Comparison of ENCODE assay signal across 8 cellular contexts in genomic region chr3:150408232-150409124, GRCh38. TPM values are rescaled to one million over a fixed set of nuclear protein-coding genes. Genes with fewer than 3 reads are reported as not detected.
A peak's percentile ranks its signal among the peaks of the same experiment; 100 is the strongest.
DNase-seq lines count a peak whose midpoint lies in the region; ATAC-seq and TF ChIP-seq lines count a peak whose summit lies in the region.

Gene TSC22D2 (plus strand): TSS chr3:150408298. CDS start chr3:150409351, 1,053 bp downstream.

- peaks cover 14% of the 10 kb centered on the region for H3K4me1 ChIP-seq in OCI-LY3 (ENCODE audit: low read length)

- 0 out of 2 replicates have a peak, but pooled peaks have one; percentile 13 for TF ChIP-seq CTCF in OCI-LY3 (IDR thresholded peaks at IDR 0.05; ENCODE audit: low read depth, low read length)
- TF ChIP-seq CTCF in epithelial cell of esophagus (IDR thresholded peaks at IDR 0.05; ENCODE audit: insufficient read depth, low read depth, low read length, missing control alignments), result peak; percentile 18

- peaks cover 46% of the 10 kb centered on the region for H3K79me2 ChIP-seq in OCI-LY3 (ENCODE audit: low read length)

- no peaks in the 10 kb centered on the region for H3K9me3 ChIP-seq in OCI-LY3 (ENCODE audit: insufficient read depth, low read length)

- peak within 1 kb of the TSS; percentile 97 for H3K27ac ChIP-seq in OCI-LY3 (ENCODE audit: low read length)

- ATAC-seq in GM21390 (IDR thresholded peaks at IDR 0.05; ENCODE audit: unreplicated experiment), result peak; percentile 64

- H3K36me3 ChIP-seq in OCI-LY3 (replicated peaks; ENCODE audit: low read depth, low read length), result peaks cover 23% of the 10 kb centered on the region

- DNase-seq in DMS 273 treated with DMSO at 0.1 percent for 48 hours (lab: John Stamatoyannopoulos, UW) (peak; percentile 91), HUDEP-2 (lab: John Stamatoyannopoulos, UW; ENCODE audit: unreplicated experiment in 76 of 76) (peak; percentile 20 to 95 (median 87)), activated T-cell treated with anti-CD3 and anti-CD28 coated beads for 24 hours (ENCODE audit: low read depth) (peak; percentile 95), epithelial cell of esophagus (ENCODE audit: low read depth) (peak; percentile 94), mucosa of gallbladder (ENCODE audit: low spot score) (peak; percentile 86)
- DNase-seq in stimulated activated CD8-positive, alpha-beta memory T cell treated with anti-CD3 and anti-CD28 coated beads, Interleukin-4, amount 100 ng/mL, for 4 hours (ENCODE audit: low read depth in 2 of 2, low spot score in 1 of 2), result peak; percentile 82 to 85

- peaks cover 43% of the 10 kb centered on the region for H4K20me1 ChIP-seq in OCI-LY3 (ENCODE audit: insufficient read depth, low read length)

- no peaks in the 10 kb centered on the region for H3K27me3 ChIP-seq in OCI-LY3 (ENCODE audit: low read depth, low read length)

- H2AFZ ChIP-seq in OCI-LY3 (ENCODE audit: low read depth, low read length), result peak within 1 kb of the TSS; percentile 74

- peak within 1 kb of the TSS; percentile 88 for H3K9ac ChIP-seq in OCI-LY3 (ENCODE audit: low read length)

- H3K4me3 ChIP-seq in OCI-LY3 (ENCODE audit: low read length) (peak within 1 kb of the TSS; percentile 95), epithelial cell of esophagus (ENCODE audit: low read length) (peak within 1 kb of the TSS; percentile 90)

- peak within 1 kb of the TSS; percentile 73 for H3K4me2 ChIP-seq in OCI-LY3 (ENCODE audit: low read length)

RNA-seq across cellular contexts. Expression of gene TSC22D2, which starts in this region (rescaled TPM):
- total RNA-seq in mucosa of gallbladder, result 25.6 TPM

Comparison
In these comparisons a context has a peak if more than half of its experiments do, and no peak if none do; other contexts are left out.
1. Peak in every context shown above with its lines: DNase-seq, ATAC-seq, H3K4me3 ChIP-seq and H3K27ac ChIP-seq.